10 cellular contexts compared by ENCODE assay signal in the genomic region with DNA sequence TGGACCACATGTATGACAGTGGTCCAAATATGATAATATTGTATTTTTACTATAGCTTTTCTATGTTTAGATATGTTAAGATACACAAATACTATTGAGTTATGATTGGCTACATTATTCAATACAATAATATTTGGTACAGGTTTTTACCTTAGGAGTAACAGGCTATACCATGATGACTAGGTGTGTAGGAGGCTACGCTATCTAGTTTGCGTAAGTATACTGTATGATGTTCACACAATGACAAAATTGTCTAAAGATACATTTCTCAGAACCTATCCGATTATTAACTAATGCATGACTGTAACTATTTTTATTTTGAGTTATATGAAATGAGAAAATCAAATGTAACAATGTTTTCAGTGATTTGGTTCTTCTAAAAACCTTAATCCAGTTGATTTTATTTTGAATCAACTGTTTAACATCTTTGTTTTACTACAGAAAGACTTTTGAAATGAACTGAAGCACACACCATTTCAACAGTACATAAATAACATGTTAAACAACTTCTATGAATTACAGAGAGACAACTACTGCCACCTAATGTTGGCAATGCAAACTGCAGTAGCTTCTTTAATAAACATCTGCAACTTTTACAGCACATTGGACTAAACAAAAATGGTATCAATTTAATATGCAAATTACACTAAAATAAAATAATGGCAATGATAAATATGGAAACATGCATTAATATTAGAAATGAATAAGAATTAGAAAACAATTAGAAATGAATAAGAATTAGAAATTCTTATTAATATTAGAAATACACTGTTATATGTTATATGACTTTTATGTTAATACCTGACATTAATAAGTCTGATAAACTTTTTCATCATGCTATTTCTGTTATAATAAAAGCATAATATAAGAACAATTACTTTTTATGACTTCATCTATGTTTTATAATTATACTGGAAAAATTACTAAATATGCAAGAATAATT.
DNase-seq lines count a peak whose midpoint lies in the region; ATAC-seq, FAIRE-seq and TF ChIP-seq lines count a peak whose summit lies in the region.
"Had no signal": no experiment of that assay in that cellular context is flagged by ENCODE, and none has a peak within 500 bp of the region (broad histone marks: within the 10 kb centered on the region; RNA-seq: fewer than 3 reads in every experiment).

No MANE protein-coding gene starts in this region.

- H3K27ac ChIP-seq in GM12878 (ENCODE audit: control insufficient read depth, insufficient read depth), result no peak overlapping the region
- no peak overlapping the region for H3K27ac ChIP-seq in testis

- H3K36me3 ChIP-seq in NT2/D1 (ENCODE audit: insufficient read depth, insufficient read length, low read length) (no peaks in the 10 kb centered on the region), GM12878 (ENCODE audit: control insufficient read depth in 2 of 2, insufficient read depth in 2 of 2, low read length in 1 of 2) (no peaks in the 10 kb centered on the region), testis (ENCODE audit: low read depth, missing control alignments) (no peaks in the 10 kb centered on the region)

- TF ChIP-seq RAD21 in GM12878 (IDR thresholded peaks at IDR 0.05; ENCODE audit: insufficient read depth, low read depth, low read length), result peak; percentile 90

- TF ChIP-seq POLR2A in GM12878 (IDR thresholded peaks at IDR 0.05; ENCODE audit: low read depth, low read length), result no peak
- no peak for TF ChIP-seq POLR2A in testis (IDR thresholded peaks at IDR 0.05)

- no peak for TF ChIP-seq EP300 in GM12878 (IDR thresholded peaks at IDR 0.05; ENCODE audit: borderline replicate concordance in 1 of 2, control insufficient read depth in 1 of 2, low read depth in 2 of 2, low read length in 2 of 2)

- no peaks in the 10 kb centered on the region for H3K9me3 Mint-ChIP-seq in Calu3 (ENCODE audit: low read depth, unreplicated experiment)
- H3K9me3 Mint-ChIP-seq: stimulated activated naive CD8-positive, alpha-beta T cell treated with anti-CD3 and anti-CD28 coated beads, Interleukin-15, Interleukin-2, amounts not matched to agents 100 ng/mL and 50 ng/mL, for 24 hours had no signal

- ATAC-seq in GM18861 (IDR thresholded peaks at IDR 0.05; ENCODE audit: unreplicated experiment) (peak; percentile 63), HG03571 (IDR thresholded peaks at IDR 0.05; ENCODE audit: unreplicated experiment) (peak; percentile 53), GM12878 (peak; percentile 74)

- no peaks in the 10 kb centered on the region for H4K20me1 ChIP-seq in GM12878 (ENCODE audit: control insufficient read depth, insufficient read depth)

- H3K27me3 Mint-ChIP-seq in Calu3 (ENCODE audit: unreplicated experiment), result no peaks in the 10 kb centered on the region
- H3K27me3 Mint-ChIP-seq: activated naive CD8-positive, alpha-beta T cell; stimulated activated naive CD8-positive, alpha-beta T cell treated with anti-CD3 and anti-CD28 coated beads, Interleukin-15, Interleukin-2, amounts not matched to agents 100 ng/mL and 50 ng/mL, for 24 hours had no signal

- H3K9ac ChIP-seq in NT2/D1 (ENCODE audit: insufficient read length, low read depth), result no peak overlapping the region
- H3K9ac ChIP-seq in GM12878 (ENCODE audit: control insufficient read depth, insufficient read depth, low read length), result no peak overlapping the region

- H3K4me3 ChIP-seq in NT2/D1 (ENCODE audit: insufficient read length, low read depth) (no peak overlapping the region), GM12878 (no peak overlapping the region), testis (no peak overlapping the region)

- no peaks in the 10 kb centered on the region for H3K79me2 ChIP-seq in GM12878 (ENCODE audit: control insufficient read depth, insufficient read depth, low read length)

- DNase-seq in Calu3, result peak; percentile 57
- DNase-seq in NT2/D1 (ENCODE audit: low read depth, low spot score), result peak; percentile 16
- DNase-seq in GM12878 (ENCODE audit: low read depth, low spot score), result no peak
- DNase-seq in left kidney (ENCODE audit: low read depth, low spot score), result peak; percentile 70
- peak; percentile 76 for DNase-seq in testis
- DNase-seq in islet precursor cell, result no peak

- WGBS in GM12878 (ENCODE audit: insufficient coverage, insufficient replicate concordance, low lambda C conversion rate, missing lambda C conversion rate), result 48% methylated on average over 3 of the region's 3 CpGs
- WGBS in testis, 2 donors, result 67 to 74% methylated on average over 3 of the region's 3 CpGs

- no peak overlapping the region; the same call in 1 of the 2 replicates for H2AFZ ChIP-seq in GM12878 (ENCODE audit: control insufficient read depth, low read depth, low read length)

- in situ Hi-C loops in GM12878 (cut with MboI), result loop anchor here (10.0 kb wide), 1 partner anchor 50 kb away; no protein-coding TSS in a partner anchor

- H3K9me3 ChIP-seq in NT2/D1 (ENCODE audit: insufficient read depth, low read length), result no peaks in the 10 kb centered on the region
- no peaks in the 10 kb centered on the region for H3K9me3 ChIP-seq in GM12878 (replicated peaks; ENCODE audit: control insufficient read depth, insufficient read depth, low read length)
- H3K9me3 ChIP-seq in testis, result no peaks in the 10 kb centered on the region

- FAIRE-seq in GM12878 (lab: Jason Lieb, UNC), result no peak

- no peaks in the 10 kb centered on the region for H3K36me3 Mint-ChIP-seq in Calu3 (ENCODE audit: insufficient read depth, unreplicated experiment)
- H3K36me3 Mint-ChIP-seq: activated naive CD8-positive, alpha-beta T cell had no signal

- no peaks in the 10 kb centered on the region for H3K4me1 ChIP-seq in NT2/D1 (ENCODE audit: insufficient read depth, insufficient read length)
- no peaks in the 10 kb centered on the region for H3K4me1 ChIP-seq in GM12878 (ENCODE audit: control insufficient read depth, insufficient read depth, low read length)
- H3K4me1 ChIP-seq in testis, result no peaks in the 10 kb centered on the region

- H3K27me3 ChIP-seq in NT2/D1 (ENCODE audit: insufficient read depth, insufficient read length) (no peaks in the 10 kb centered on the region), GM12878 (replicated peaks in 1 of 2; ENCODE audit: control insufficient read depth in 2 of 2, insufficient read depth in 2 of 2, low read length in 1 of 2) (no peaks in the 10 kb centered on the region), testis (no peaks in the 10 kb centered on the region)

- intact Hi-C loops in Calu3 (cut with micrococcal nuclease; ENCODE audit: unreplicated experiment), result loop anchor here (1.0 kb wide), 1 partner anchor 50 kb away; no protein-coding TSS in a partner anchor
- intact Hi-C loops in GM12878 (cut with micrococcal nuclease; ENCODE audit: unreplicated experiment), result loop anchor here (1.0 kb wide), 3 partner anchors 12 to 50 kb away; no protein-coding TSS in a partner anchor
- intact Hi-C loops in testis (cut with DNase I; ENCODE audit: low total_unique reads), result no loop called here

- SMC1A ChIA-PET in GM12878 (lab: Charles Lee; ENCODE audit: uncharacterized antibody, unreplicated experiment), result interaction anchor here (1.5 to 11.5 kb wide), 8 partner anchors 14 to 81 kb away, joined by 5 to 248 read pairs (median 16); no protein-coding TSS in a partner anchor

- RAD21 ChIA-PET in GM12878 (lab: Charles Lee; ENCODE audit: unreplicated experiment), result interaction anchor here (0.6 to 6.9 kb wide), 14 partner anchors 9 to 452 kb away, joined by 3 to 84 read pairs (median 7); no protein-coding TSS in a partner anchor

- no peak overlapping the region for H3K4me3 Mint-ChIP-seq in Calu3 (ENCODE audit: low read depth, unreplicated experiment)
- H3K4me3 Mint-ChIP-seq: activated naive CD8-positive, alpha-beta T cell; stimulated activated naive CD8-positive, alpha-beta T cell treated with anti-CD3 and anti-CD28 coated beads, Interleukin-15, Interleukin-2, amounts not matched to agents 100 ng/mL and 50 ng/mL, for 24 hours had no signal

- no peaks in the 10 kb centered on the region for H3K4me1 Mint-ChIP-seq in Calu3 (ENCODE audit: low read depth, unreplicated experiment)

- no peak overlapping the region for H3K4me2 ChIP-seq in GM12878 (ENCODE audit: control insufficient read depth, insufficient read depth)

- BruUV-seq in Calu3 (replicated peaks; lab: Mats Ljungman, UMichigan) (no TSS peak), GM12878 (replicated peaks; lab: Mats Ljungman, UMichigan) (no TSS peak)

- H3K27ac Mint-ChIP-seq in Calu3 (ENCODE audit: unreplicated experiment), result no peak overlapping the region
- H3K27ac Mint-ChIP-seq: activated naive CD8-positive, alpha-beta T cell; stimulated activated naive CD8-positive, alpha-beta T cell treated with anti-CD3 and anti-CD28 coated beads, Interleukin-15, Interleukin-2, amounts not matched to agents 100 ng/mL and 50 ng/mL, for 24 hours had no signal

- TF ChIP-seq CTCF in Calu3 (IDR thresholded peaks at IDR 0.05; ENCODE audit: unreplicated experiment) (peak; percentile 83), GM12878 (IDR thresholded peaks at IDR 0.05 in 2 of 3, conservative IDR thresholded peaks at IDR 0.05 in 1 of 3; ENCODE audit: control insufficient read depth in 2 of 3, extremely low read depth in 1 of 3, insufficient read depth in 1 of 3, low read depth in 3 of 3, low read length in 3 of 3) (peak; percentile 69 to 80 (median 79); a peak in 5 of 6 replicates), testis (IDR thresholded peaks at IDR 0.05) (peak; percentile 48 to 78 (median 49))

- POLR2A ChIA-PET in GM12878 (lab: Charles Lee), result no interaction called here

- CTCF ChIA-PET in Calu3 (lab: Charles Lee) (interaction anchor here (0.7 to 3.6 kb wide), 7 partner anchors 12 to 603 kb away, joined by 3 to 12 read pairs (median 3); no protein-coding TSS in a partner anchor), GM12878 (lab: Yijun Ruan, JAX) (interaction anchor here (0.6 to 27.4 kb wide), 20 partner anchors 8 to 1057 kb away, joined by 3 to 379 read pairs (median 6); no protein-coding TSS in a partner anchor)

TF ChIP-seq in GM12878, 131 proteins besides CTCF, POLR2A, EP300 and RAD21 (continues in another document):
- TF ChIP-seq NFIC (IDR thresholded peaks at IDR 0.05; ENCODE audit: low read depth, low read length), result no peak
- 0 out of 2 replicates have a peak, but pooled peaks have one; percentile 31 for TF ChIP-seq FOXM1 (IDR thresholded peaks at IDR 0.05; ENCODE audit: low read depth, low read length)
- TF ChIP-seq TCF7 (IDR thresholded peaks at IDR 0.05; ENCODE audit: borderline replicate concordance), result no peak
- TF ChIP-seq MTA2 (IDR thresholded peaks at IDR 0.05; ENCODE audit: low read depth), result 0 out of 2 replicates have a peak, but pooled peaks have one; percentile 9
- no peak for TF ChIP-seq EZH2 (IDR thresholded peaks at IDR 0.05; ENCODE audit: borderline replicate concordance, control insufficient read depth, low read depth, low read length)
- no peak for TF ChIP-seq SREBF1 (IDR thresholded peaks at IDR 0.05; ENCODE audit: low read length)

Comparison
In these comparisons a context has a peak if more than half of its experiments do, and no peak if none do; other contexts are left out.
1. DNase-seq: peak in Calu3 (single experiment), NT2/D1 (single experiment), left kidney (single experiment) and testis (single experiment); none in GM12878 (single experiment) and islet precursor cell (single experiment).
2. Peak in every context shown above with its lines, with median percentiles within 50 percentile points of each other: CTCF ChIP-seq and ATAC-seq.